In the genomic region with DNA sequence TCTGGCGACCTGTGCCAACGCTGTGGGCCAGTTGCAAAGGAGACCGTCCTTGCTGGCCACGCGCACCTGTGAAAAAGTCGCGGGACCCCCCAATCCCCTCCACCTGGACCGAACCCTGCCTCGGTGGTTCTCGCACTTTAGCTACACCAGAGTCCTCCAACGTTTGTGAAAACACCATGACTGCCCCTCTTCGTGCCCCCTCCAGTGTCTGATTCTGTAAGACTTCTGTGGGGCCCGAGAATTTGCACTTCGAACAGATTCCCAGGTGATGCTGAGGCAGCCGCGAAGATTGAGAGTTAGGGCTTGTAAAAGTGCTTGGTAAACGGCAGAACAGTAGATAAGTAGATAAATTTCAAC, we compare ENCODE assay signal across 8 cellular contexts.
DNase-seq lines count a peak whose midpoint lies in the region; ATAC-seq and TF ChIP-seq lines count a peak whose summit lies in the region.

No MANE protein-coding gene starts in this region.

- no peaks in the 10 kb centered on the region for H3K36me3 ChIP-seq in cardiac muscle cell
- peaks cover 5% of the 10 kb centered on the region for H3K36me3 ChIP-seq in muscle layer of colon (ENCODE audit: insufficient read depth, low read length)
- H3K36me3 ChIP-seq in urinary bladder (ENCODE audit: insufficient read depth), result no peaks in the 10 kb centered on the region

- H3K4me1 Mint-ChIP-seq in dendritic cell treated with granulocyte-macrophage colony-stimulating factor and Interleukin-4, amounts not matched to agents 40 ng/mL and 50 ng/mL, for 4 days (ENCODE audit: low read depth), result peaks cover 52% of the 10 kb centered on the region

- WGBS in urinary bladder, result 34% methylated on average over 17 of the region's 17 CpGs

- no peaks in the 10 kb centered on the region for H3K9me3 Mint-ChIP-seq in dendritic cell treated with granulocyte-macrophage colony-stimulating factor and Interleukin-4, amounts not matched to agents 40 ng/mL and 50 ng/mL, for 4 days

- intact Hi-C loops in left ventricle myocardium superior (cut with micrococcal nuclease), result no loop called here
- intact Hi-C loops in dendritic cell treated with granulocyte-macrophage colony-stimulating factor and Interleukin-4, amounts not matched to agents 40 ng/mL and 50 ng/mL, for 4 days (cut with micrococcal nuclease), result loop anchor here (2.0 to 10.0 kb wide), 4 partner anchors 26 to 120 kb away; a partner anchor contains a TSS

- H3K4me3 ChIP-seq in cardiac muscle cell (peak overlapping the region; percentile 84), muscle layer of colon (ENCODE audit: low read depth in 1 of 2, low read length in 2 of 2) (peak overlapping the region in 1 of 2 donors; percentile 58), urinary bladder (ENCODE audit: low read depth, low read length) (peak overlapping the region; percentile 86)

- DNase-seq in cardiac muscle cell (ENCODE audit: low read depth in 1 of 2, low spot score in 1 of 2) (no peak), left ventricle myocardium superior (no peak), NCI-H2196 treated with DMSO at 0.1 percent for 48 hours (lab: John Stamatoyannopoulos, UW; ENCODE audit: unreplicated experiment) (no peak)

- peak overlapping the region; percentile 51 for H3K9ac ChIP-seq in muscle layer of colon (ENCODE audit: low read length)

- H3K4me3 Mint-ChIP-seq in dendritic cell treated with granulocyte-macrophage colony-stimulating factor and Interleukin-4, amounts not matched to agents 40 ng/mL and 50 ng/mL, for 4 days, result peak overlapping the region; percentile 90

- H3K4me1 ChIP-seq in cardiac muscle cell (ENCODE audit: low read depth) (peaks cover 43% of the 10 kb centered on the region), muscle layer of colon (ENCODE audit: insufficient read depth, low read length) (peaks cover 33% of the 10 kb centered on the region), urinary bladder (ENCODE audit: insufficient read depth) (no peaks in the 10 kb centered on the region)

- H3K36me3 Mint-ChIP-seq in dendritic cell treated with granulocyte-macrophage colony-stimulating factor and Interleukin-4, amounts not matched to agents 40 ng/mL and 50 ng/mL, for 4 days (ENCODE audit: low read depth), result peaks cover 24% of the 10 kb centered on the region

- ATAC-seq in left ventricle myocardium superior (no peak), HG03196 (IDR thresholded peaks at IDR 0.05; ENCODE audit: unreplicated experiment) (no peak), GM18858 (IDR thresholded peaks at IDR 0.05; ENCODE audit: unreplicated experiment) (no peak)

- H3K27me3 Mint-ChIP-seq in dendritic cell treated with granulocyte-macrophage colony-stimulating factor and Interleukin-4, amounts not matched to agents 40 ng/mL and 50 ng/mL, for 4 days, result peaks cover 20% of the 10 kb centered on the region

- no peak for TF ChIP-seq CTCF in cardiac muscle cell (IDR thresholded peaks at IDR 0.05; ENCODE audit: low read depth, low read length)

- H3K27me3 ChIP-seq in cardiac muscle cell, result no peaks in the 10 kb centered on the region
- no peaks in the 10 kb centered on the region for H3K27me3 ChIP-seq in muscle layer of colon (ENCODE audit: control insufficient read depth in 1 of 2, insufficient read depth in 2 of 2, low read length in 2 of 2)

- H3K9me3 ChIP-seq in cardiac muscle cell (ENCODE audit: low read depth) (no peaks in the 10 kb centered on the region), muscle layer of colon (ENCODE audit: low read length) (no peaks in the 10 kb centered on the region)

- H3K27ac ChIP-seq in cardiac muscle cell (peak overlapping the region; percentile 95), muscle layer of colon (ENCODE audit: low read depth, low read length) (peak overlapping the region; percentile 92), urinary bladder (ENCODE audit: low read depth) (no peak overlapping the region)

- peak overlapping the region; percentile 96 for H3K27ac Mint-ChIP-seq in dendritic cell treated with granulocyte-macrophage colony-stimulating factor and Interleukin-4, amounts not matched to agents 40 ng/mL and 50 ng/mL, for 4 days
